ENCODE assay signal across 1 cellular context in genomic region chr3:150757768-150758167, GRCh38.
TF ChIP-seq lines count a peak whose summit lies in the region.

No MANE protein-coding gene starts in this region.

TF ChIP-seq in GM12878, 131 proteins besides CTCF, POLR2A, EP300 and RAD21:
- no peak for TF ChIP-seq ZNF687 (IDR thresholded peaks at IDR 0.05)
- no peak for TF ChIP-seq HDGF (IDR thresholded peaks at IDR 0.05)
- TF ChIP-seq NRF1 (conservative IDR thresholded peaks at IDR 0.05; ENCODE audit: low read depth, low read length): no peak
- no peak for TF ChIP-seq POLR2AphosphoS2 (IDR thresholded peaks at IDR 0.05; ENCODE audit: low read depth, low read length)
- no peak for TF ChIP-seq SMARCA5 (IDR thresholded peaks at IDR 0.05)
- no peak for TF ChIP-seq SMAD1 (IDR thresholded peaks at IDR 0.05; ENCODE audit: low read depth, partially characterized antibody)
- TF ChIP-seq NFXL1 (IDR thresholded peaks at IDR 0.05; ENCODE audit: borderline replicate concordance): no peak
- TF ChIP-seq BCL11A (IDR thresholded peaks at IDR 0.05; ENCODE audit: low read depth, low read length): no peak
